16 cellular contexts compared by ENCODE assay signal in the genomic region with DNA sequence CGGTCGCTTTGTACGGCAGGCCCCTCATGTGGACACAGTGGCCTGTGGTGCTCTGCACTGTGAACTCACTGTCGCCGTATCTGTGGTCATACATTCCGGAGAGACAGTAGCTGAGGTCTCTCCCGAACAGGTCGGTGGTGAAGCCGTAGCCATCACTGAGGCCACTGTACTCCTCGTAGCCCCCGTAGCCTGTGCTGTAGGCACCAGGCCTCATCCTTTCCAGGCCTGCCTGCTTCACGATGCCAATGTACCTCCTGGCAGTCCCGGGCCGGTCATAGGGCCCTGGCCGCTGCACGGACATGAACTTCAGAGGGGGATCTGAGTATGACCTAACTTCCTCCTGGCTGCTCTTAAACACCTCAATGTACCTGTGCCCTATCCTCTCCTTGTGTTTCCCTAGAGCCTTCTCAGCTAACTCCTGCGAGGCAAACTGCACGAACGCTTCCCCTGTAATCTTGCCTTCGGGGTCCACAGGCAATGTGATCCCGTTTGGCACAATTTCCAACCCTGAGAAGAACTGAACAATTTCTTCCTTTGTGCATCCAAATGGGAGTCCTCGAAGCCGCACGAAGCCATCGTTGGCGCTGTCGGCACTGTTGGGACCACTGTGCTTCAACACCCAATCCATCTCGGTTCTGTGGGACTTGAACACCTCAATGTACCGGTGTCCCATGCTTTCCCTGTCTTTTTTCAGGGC. TPM values are rescaled to one million over a fixed set of nuclear protein-coding genes. Genes with fewer than 3 reads are reported as not detected.
DNase-seq lines count a peak whose midpoint lies in the region; ATAC-seq and TF ChIP-seq lines count a peak whose summit lies in the region.
"Had no signal": no experiment of that assay in that cellular context is flagged by ENCODE, and none has a peak within 500 bp of the region (broad histone marks: within the 10 kb centered on the region; RNA-seq: fewer than 3 reads in every experiment).

No MANE protein-coding gene starts in this region.

- in situ Hi-C loops in GM13976 (cut with MboI; ENCODE audit: low sequenced_read_pairs, unreplicated experiment), result no loop called here

- TF ChIP-seq CTCF in 22Rv1 (IDR thresholded peaks at IDR 0.05) (no peak), GM13976 (IDR thresholded peaks at IDR 0.05; ENCODE audit: borderline replicate concordance, control extremely low read depth, extremely low read depth, insufficient read depth, missing control alignments) (no peak), prostate gland (IDR thresholded peaks at IDR 0.05) (no peak)

- no peak for TF ChIP-seq POLR2A in prostate gland (IDR thresholded peaks at IDR 0.05)

- DNase-seq in D341Med (ENCODE audit: low spot score) (peak; percentile 30), naive B cell (no peak), GM13976 (ENCODE audit: low spot score) (no peak), SIG-M5 treated with dmso at 0.1 percent for 504 hours (lab: John Stamatoyannopoulos, UW; ENCODE audit: unreplicated experiment) (no peak), prostate gland (ENCODE audit: low spot score) (no peak)
- DNase-seq in activated T-helper 1 cell treated with anti-CD3 and anti-CD28 coated beads, Interleukin-12 subunit alpha, Interleukin-12 subunit beta, Interleukin-2, Interleukin-4 antibody, amounts not matched to agents 30 ng/mL and 10 ng/mL and 1 ng/mL, durations not matched to agents 14 hours and 24 hours and 36 hours (ENCODE audit: low spot score), result no peak
- DNase-seq: AML-193, endodermal cell, H7, NCI-H2227 treated with DMSO at 0.1 percent for 48 hours, uterus had no signal

- H3K36me3 ChIP-seq in prostate gland, result peaks cover 0 to 46% of the 10 kb centered on the region in 2 donors
- H3K36me3 ChIP-seq: breast epithelium, uterus had no signal

- no peaks in the 10 kb centered on the region for H3K9me3 Mint-ChIP-seq in activated T-helper 1 cell treated with anti-CD3 and anti-CD28 coated beads, Interleukin-12 subunit alpha, Interleukin-12 subunit beta, Interleukin-2, Interleukin-4 antibody, amounts not matched to agents 30 ng/mL and 10 ng/mL and 1 ng/mL, durations not matched to agents 14 hours and 24 hours and 36 hours
- H3K9me3 Mint-ChIP-seq in naive B cell, result no peaks in the 10 kb centered on the region
- H3K9me3 Mint-ChIP-seq: endodermal cell had no signal

- 0 out of 2 replicates have a peak overlapping the region, but pooled peaks have one; percentile 12 for H3K27ac ChIP-seq in 22Rv1
- no peak overlapping the region for H3K27ac ChIP-seq in prostate gland
- H3K27ac ChIP-seq: breast epithelium, gastrocnemius medialis, uterus had no signal

- peaks cover 50% of the 10 kb centered on the region for H3K4me1 Mint-ChIP-seq in activated T-helper 1 cell treated with anti-CD3 and anti-CD28 coated beads, Interleukin-12 subunit alpha, Interleukin-12 subunit beta, Interleukin-2, Interleukin-4 antibody, amounts not matched to agents 30 ng/mL and 10 ng/mL and 1 ng/mL, durations not matched to agents 14 hours and 24 hours and 36 hours (ENCODE audit: low read depth)
- H3K4me1 Mint-ChIP-seq in naive B cell, result peaks cover 35 to 39% (median 39%) of the 10 kb centered on the region in 3 donors

- no peak overlapping the region for H3K4me3 ChIP-seq in prostate gland
- H3K4me3 ChIP-seq: breast epithelium, gastrocnemius medialis, uterus had no signal

- H3K27me3 Mint-ChIP-seq in activated T-helper 1 cell treated with anti-CD3 and anti-CD28 coated beads, Interleukin-12 subunit alpha, Interleukin-12 subunit beta, Interleukin-2, Interleukin-4 antibody, amounts not matched to agents 30 ng/mL and 10 ng/mL and 1 ng/mL, durations not matched to agents 14 hours and 24 hours and 36 hours (ENCODE audit: insufficient read depth), result no peaks in the 10 kb centered on the region
- no peaks in the 10 kb centered on the region for H3K27me3 Mint-ChIP-seq in naive B cell

- no peak overlapping the region for H3K4me3 Mint-ChIP-seq in activated T-helper 1 cell treated with anti-CD3 and anti-CD28 coated beads, Interleukin-12 subunit alpha, Interleukin-12 subunit beta, Interleukin-2, Interleukin-4 antibody, amounts not matched to agents 30 ng/mL and 10 ng/mL and 1 ng/mL, durations not matched to agents 14 hours and 24 hours and 36 hours
- H3K4me3 Mint-ChIP-seq in naive B cell, result peak overlapping the region in 2 of 8 donors; percentile 35 to 42
- H3K4me3 Mint-ChIP-seq: endodermal cell had no signal

- H3K4me1 ChIP-seq in prostate gland (replicated peaks), result peaks cover 2% of the 10 kb centered on the region
- H3K4me1 ChIP-seq: breast epithelium, uterus had no signal

- intact Hi-C loops in activated T-helper 1 cell treated with anti-CD3 and anti-CD28 coated beads, Interleukin-12 subunit alpha, Interleukin-12 subunit beta, Interleukin-2, Interleukin-4 antibody, amounts not matched to agents 30 ng/mL and 10 ng/mL and 1 ng/mL, durations not matched to agents 14 hours and 24 hours and 36 hours (cut with micrococcal nuclease), result no loop called here
- intact Hi-C loops in prostate gland (cut with DNase I), result no loop called here

- peak overlapping the region; percentile 1 for H3K27ac Mint-ChIP-seq in activated T-helper 1 cell treated with anti-CD3 and anti-CD28 coated beads, Interleukin-12 subunit alpha, Interleukin-12 subunit beta, Interleukin-2, Interleukin-4 antibody, amounts not matched to agents 30 ng/mL and 10 ng/mL and 1 ng/mL, durations not matched to agents 14 hours and 24 hours and 36 hours
- peak overlapping the region in 5 of 6 donors; percentile 43 to 94 (median 78) for H3K27ac Mint-ChIP-seq in naive B cell
- H3K27ac Mint-ChIP-seq: endodermal cell had no signal

- H3K9me3 ChIP-seq in prostate gland, result no peaks in the 10 kb centered on the region
- H3K9me3 ChIP-seq: breast epithelium, gastrocnemius medialis, uterus had no signal

- ATAC-seq in naive B cell (ENCODE audit: low read depth in 2 of 2), result no peak
- ATAC-seq in HG03139 (IDR thresholded peaks at IDR 0.05; ENCODE audit: unreplicated experiment), result no peak
- ATAC-seq: activated CD4-positive, CD25-positive, alpha-beta regulatory T cell treated with anti-CD3 and anti-CD28 coated beads, Interleukin-2, amount 50 U/mL, for 24 hours; gastrocnemius medialis had no signal

- WGBS in prostate gland, result 89% methylated on average over 29 of the region's 29 CpGs

- H3K36me3 Mint-ChIP-seq in activated T-helper 1 cell treated with anti-CD3 and anti-CD28 coated beads, Interleukin-12 subunit alpha, Interleukin-12 subunit beta, Interleukin-2, Interleukin-4 antibody, amounts not matched to agents 30 ng/mL and 10 ng/mL and 1 ng/mL, durations not matched to agents 14 hours and 24 hours and 36 hours (ENCODE audit: low read depth), result peaks cover 55% of the 10 kb centered on the region
- peaks cover 25 to 29% of the 10 kb centered on the region in 2 donors for H3K36me3 Mint-ChIP-seq in naive B cell

- H3K27me3 ChIP-seq in prostate gland (replicated peaks; ENCODE audit: insufficient read depth), result no peaks in the 10 kb centered on the region
- H3K27me3 ChIP-seq: breast epithelium, gastrocnemius medialis, uterus had no signal

RNA-seq across cellular contexts. Expression of gene FXYD4, which starts 15.7 kb away (rescaled TPM):
- 0.44 TPM in 1 of 2 replicates, not detected in the other for total RNA-seq in activated T-helper 1 cell treated with anti-CD3 and anti-CD28 coated beads, Interleukin-12 subunit alpha, Interleukin-12 subunit beta, Interleukin-2, Interleukin-4 antibody, amounts not matched to agents 30 ng/mL and 10 ng/mL and 1 ng/mL, durations not matched to agents 14 hours and 24 hours and 36 hours
- polyA plus RNA-seq in naive B cell (ENCODE audit: low read depth in 6 of 6), result not detected
- total RNA-seq in prostate gland, result not detected
- total RNA-seq: breast epithelium, gastrocnemius medialis, H7, uterus had no signal

RNA-seq across cellular contexts. Expression of gene HNRNPF, which starts 21.9 kb away (rescaled TPM):
- total RNA-seq in activated T-helper 1 cell treated with anti-CD3 and anti-CD28 coated beads, Interleukin-12 subunit alpha, Interleukin-12 subunit beta, Interleukin-2, Interleukin-4 antibody, amounts not matched to agents 30 ng/mL and 10 ng/mL and 1 ng/mL, durations not matched to agents 14 hours and 24 hours and 36 hours, result 499 and 501 TPM in 2 replicates
- 100 to 1,000 TPM; 166 to 228 (median 215) TPM for polyA plus RNA-seq in naive B cell (ENCODE audit: low read depth in 6 of 6)
- total RNA-seq in prostate gland, result 100 to 1,000 TPM; 175 to 199 TPM

RNA-seq across cellular contexts. Expression of gene ZNF487, which starts 49.8 kb away (rescaled TPM):
- 1.8 and 2.0 TPM in 2 replicates for total RNA-seq in activated T-helper 1 cell treated with anti-CD3 and anti-CD28 coated beads, Interleukin-12 subunit alpha, Interleukin-12 subunit beta, Interleukin-2, Interleukin-4 antibody, amounts not matched to agents 30 ng/mL and 10 ng/mL and 1 ng/mL, durations not matched to agents 14 hours and 24 hours and 36 hours
- polyA plus RNA-seq in naive B cell (ENCODE audit: low read depth in 6 of 6), result 10 to 100 TPM in 2 of 6 donors, 1 to 10 TPM in 4; 5.6 to 18.3 (median 9.2) TPM
- 10 to 100 TPM in 1 of 2 donors, 1 to 10 TPM in 1; 6.6 to 12.5 TPM for total RNA-seq in prostate gland
